In genomic region chr3:142647856-142648255, GRCh38 we compare ENCODE assay signal across 15 cellular contexts. TPM values are rescaled to one million over a fixed set of nuclear protein-coding genes. Genes with fewer than 3 reads are reported as not detected.
DNase-seq lines count a peak whose midpoint lies in the region; ATAC-seq, FAIRE-seq and TF ChIP-seq lines count a peak whose summit lies in the region.
"Had no signal": no experiment of that assay in that cellular context is flagged by ENCODE, and none has a peak within 500 bp of the region (broad histone marks: within the 10 kb centered on the region; RNA-seq: fewer than 3 reads in every experiment).

No MANE protein-coding gene starts in this region.

- TF ChIP-seq POLR2A in GM12891 (IDR thresholded peaks at IDR 0.05; ENCODE audit: low read depth, low read length) = no peak

- intact Hi-C loops in left colon (cut with DNase I, micrococcal nuclease) = no loop called here

- H3K27ac Mint-ChIP-seq in activated CD8-positive, alpha-beta memory T cell treated with anti-CD3 and anti-CD28 coated beads, Interleukin-2, amount 10 ng/mL, durations not matched to agents 7 days and 5 days = no peak overlapping the region
- H3K27ac Mint-ChIP-seq: naive thymus-derived CD4-positive, alpha-beta T cell; stimulated activated naive B cell treated with anti-CD40 and anti-IgM and Interleukin-4, amounts not matched to agents 10 μg/mL and 1 μg/mL and 100 μg/mL, for 72 hours had no signal

- CTCF ChIA-PET in activated CD8-positive, alpha-beta memory T cell treated with anti-CD3 and anti-CD28 coated beads, Interleukin-2, amount 10 ng/mL, durations not matched to agents 7 days and 5 days (lab: Charles Lee) = no interaction called here

- TF ChIP-seq CTCF in bronchial epithelial cell (IDR thresholded peaks at IDR 0.05; ENCODE audit: insufficient read depth, low read length, severe bottlenecking) = no peak

- no peaks in the 10 kb centered on the region for H3K27me3 ChIP-seq in bronchial epithelial cell (ENCODE audit: control insufficient read depth, insufficient read depth, low read length)
- H3K27me3 ChIP-seq: BE2C had no signal

- H3K4me1 Mint-ChIP-seq in activated CD8-positive, alpha-beta memory T cell treated with anti-CD3 and anti-CD28 coated beads, Interleukin-2, amount 10 ng/mL, durations not matched to agents 7 days and 5 days = no peaks in the 10 kb centered on the region

- H3K4me3 Mint-ChIP-seq in activated CD8-positive, alpha-beta memory T cell treated with anti-CD3 and anti-CD28 coated beads, Interleukin-2, amount 10 ng/mL, durations not matched to agents 7 days and 5 days = no peak overlapping the region
- H3K4me3 Mint-ChIP-seq: naive thymus-derived CD4-positive, alpha-beta T cell; stimulated activated naive B cell treated with anti-CD40 and anti-IgM and Interleukin-4, amounts not matched to agents 10 μg/mL and 1 μg/mL and 100 μg/mL, for 72 hours had no signal

- no peaks in the 10 kb centered on the region for H3K27me3 Mint-ChIP-seq in activated CD8-positive, alpha-beta memory T cell treated with anti-CD3 and anti-CD28 coated beads, Interleukin-2, amount 10 ng/mL, durations not matched to agents 7 days and 5 days
- H3K27me3 Mint-ChIP-seq: naive thymus-derived CD4-positive, alpha-beta T cell; stimulated activated naive B cell treated with anti-CD40 and anti-IgM and Interleukin-4, amounts not matched to agents 10 μg/mL and 1 μg/mL and 100 μg/mL, for 72 hours had no signal

- ATAC-seq in left colon = peak; percentile 86
- ATAC-seq in activated CD8-positive, alpha-beta memory T cell treated with anti-CD3 and anti-CD28 coated beads, Interleukin-2, amount 10 ng/mL, durations not matched to agents 7 days and 5 days = no peak
- no peak for ATAC-seq in GM21825 (IDR thresholded peaks at IDR 0.05; ENCODE audit: unreplicated experiment)
- ATAC-seq: naive thymus-derived CD4-positive, alpha-beta T cell; stimulated activated naive B cell treated with anti-CD40 and anti-IgM and Interleukin-4, amounts not matched to agents 10 μg/mL and 1 μg/mL and 100 μg/mL, for 72 hours had no signal

- no peaks in the 10 kb centered on the region for H3K9me3 Mint-ChIP-seq in activated CD8-positive, alpha-beta memory T cell treated with anti-CD3 and anti-CD28 coated beads, Interleukin-2, amount 10 ng/mL, durations not matched to agents 7 days and 5 days (ENCODE audit: low read depth)
- H3K9me3 Mint-ChIP-seq: stimulated activated naive B cell treated with anti-CD40 and anti-IgM and Interleukin-4, amounts not matched to agents 10 μg/mL and 1 μg/mL and 100 μg/mL, for 72 hours had no signal

- DNase-seq in DMS53 treated with DMSO at 0.1 percent for 48 hours (lab: John Stamatoyannopoulos, UW; ENCODE audit: unreplicated experiment) (peak; percentile 2), LoVo (ENCODE audit: low spot score) (peak; percentile 75), bronchial epithelial cell (ENCODE audit: low read depth) (peak; percentile 93), left colon (peak in 1 of 2 donors; percentile 70), GM12891 (ENCODE audit: insufficient read length, low spot score) (no peak), SIG-M5 (lab: John Stamatoyannopoulos, UW) (no peak)
- DNase-seq in activated CD8-positive, alpha-beta memory T cell treated with anti-CD3 and anti-CD28 coated beads, Interleukin-2, amount 10 ng/mL, durations not matched to agents 7 days and 5 days = no peak
- DNase-seq: BE2C; HCEC 1CT; kidney; naive thymus-derived CD4-positive, alpha-beta T cell; NCI-H510A; stimulated activated CD4-positive, alpha-beta T cell treated with anti-CD3 and anti-CD28 coated beads, Interleukin-4, amount 100 ng/mL, for 1 hour; stimulated activated naive B cell treated with anti-CD40 and anti-IgM and Interleukin-4, amounts not matched to agents 10 μg/mL and 1 μg/mL and 100 μg/mL, for 72 hours had no signal

- H3K4me3 ChIP-seq in bronchial epithelial cell (ENCODE audit: low read depth, low read length) = no peak overlapping the region

- H3K36me3 Mint-ChIP-seq in activated CD8-positive, alpha-beta memory T cell treated with anti-CD3 and anti-CD28 coated beads, Interleukin-2, amount 10 ng/mL, durations not matched to agents 7 days and 5 days = no peaks in the 10 kb centered on the region
- H3K36me3 Mint-ChIP-seq: stimulated activated naive B cell treated with anti-CD40 and anti-IgM and Interleukin-4, amounts not matched to agents 10 μg/mL and 1 μg/mL and 100 μg/mL, for 72 hours had no signal

- FAIRE-seq in bronchial epithelial cell (lab: Jason Lieb, UNC) (peak; percentile 66), GM12891 (lab: Jason Lieb, UNC) (no peak)
- FAIRE-seq: kidney had no signal

- H3K36me3 ChIP-seq in bronchial epithelial cell (ENCODE audit: control insufficient read depth, insufficient read depth, low read length) = no peaks in the 10 kb centered on the region
- H3K36me3 ChIP-seq: BE2C had no signal

TF ChIP-seq in GM12891, 5 proteins besides CTCF, POLR2A, EP300 and RAD21:
- TF ChIP-seq POLR2AphosphoS5 (IDR thresholded peaks at IDR 0.05; ENCODE audit: low read depth, low read length) (no peak), TAF1 (IDR thresholded peaks at IDR 0.05; ENCODE audit: low read depth, low read length) (no peak), PAX5 (IDR thresholded peaks at IDR 0.05; ENCODE audit: insufficient read depth, low read length, severe bottlenecking) (no peak), POU2F2 (IDR thresholded peaks at IDR 0.05; ENCODE audit: low read depth, low read length) (no peak), SPI1 (IDR thresholded peaks at IDR 0.05; ENCODE audit: low read depth, low read length) (no peak)

RNA-seq across cellular contexts. Expression of gene PLS1, which starts 51.7 kb away (rescaled TPM):
- total RNA-seq in bronchial epithelial cell (17.1 and 26.0 TPM in 2 replicates), left colon (100 to 1,000 TPM; 457 to 472 TPM)
- total RNA-seq in activated CD8-positive, alpha-beta memory T cell treated with anti-CD3 and anti-CD28 coated beads, Interleukin-2, amount 10 ng/mL, durations not matched to agents 7 days and 5 days = 1 to 10 TPM; 4.2 to 4.5 TPM
- polyA plus RNA-seq in GM12891 (2012; ENCODE audit: low read depth, missing spikeins) = 0.54 TPM

Comparison
In these comparisons a context has a peak if more than half of its experiments do, and no peak if none do; other contexts are left out.
1. DNase-seq: peak in DMS53 treated with DMSO at 0.1 percent for 48 hours (single experiment), LoVo (single experiment) and bronchial epithelial cell (single experiment); none in activated CD8-positive, alpha-beta memory T cell treated with anti-CD3 and anti-CD28 coated beads, Interleukin-2, amount 10 ng/mL, durations not matched to agents 7 days and 5 days (single experiment), GM12891 (single experiment) and SIG-M5 (single experiment).
2. RNA of gene PLS1, which starts 51.7 kb away (total RNA-seq): 457 to 472 TPM in left colon; 17.1 to 26.0 TPM in bronchial epithelial cell and 4.2 to 4.5 TPM in activated CD8-positive, alpha-beta memory T cell treated with anti-CD3 and anti-CD28 coated beads, Interleukin-2, amount 10 ng/mL, durations not matched to agents 7 days and 5 days; every median in the first group is over 10 times any median in the second.